Comparison of ENCODE assay signal across 1 cellular context in the genomic region with DNA sequence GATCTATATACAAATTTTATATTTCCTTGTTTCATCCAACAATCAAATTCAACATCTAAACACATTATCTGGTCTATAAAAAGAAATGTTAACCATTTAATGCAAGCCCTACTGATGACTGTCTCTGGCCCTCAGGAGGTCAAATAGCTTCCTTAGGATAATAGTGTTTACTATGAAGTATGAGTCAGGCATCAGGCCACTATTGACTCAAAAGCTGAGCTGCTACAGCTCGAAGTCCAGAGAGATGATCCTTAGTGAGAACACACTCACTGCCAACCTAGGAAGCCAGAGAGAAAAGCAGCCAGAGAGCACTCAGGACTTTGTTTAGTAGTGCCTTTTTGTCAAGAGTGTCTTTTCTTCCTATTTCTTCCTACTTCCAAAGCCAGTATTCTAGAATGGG.
TF ChIP-seq lines count a peak whose summit lies in the region.

No MANE protein-coding gene starts in this region.

TF ChIP-seq in HepG2, 621 proteins besides CTCF, POLR2A, EP300 and RAD21 (continued from another document and continues in another):
- TF ChIP-seq, protein P1, sequence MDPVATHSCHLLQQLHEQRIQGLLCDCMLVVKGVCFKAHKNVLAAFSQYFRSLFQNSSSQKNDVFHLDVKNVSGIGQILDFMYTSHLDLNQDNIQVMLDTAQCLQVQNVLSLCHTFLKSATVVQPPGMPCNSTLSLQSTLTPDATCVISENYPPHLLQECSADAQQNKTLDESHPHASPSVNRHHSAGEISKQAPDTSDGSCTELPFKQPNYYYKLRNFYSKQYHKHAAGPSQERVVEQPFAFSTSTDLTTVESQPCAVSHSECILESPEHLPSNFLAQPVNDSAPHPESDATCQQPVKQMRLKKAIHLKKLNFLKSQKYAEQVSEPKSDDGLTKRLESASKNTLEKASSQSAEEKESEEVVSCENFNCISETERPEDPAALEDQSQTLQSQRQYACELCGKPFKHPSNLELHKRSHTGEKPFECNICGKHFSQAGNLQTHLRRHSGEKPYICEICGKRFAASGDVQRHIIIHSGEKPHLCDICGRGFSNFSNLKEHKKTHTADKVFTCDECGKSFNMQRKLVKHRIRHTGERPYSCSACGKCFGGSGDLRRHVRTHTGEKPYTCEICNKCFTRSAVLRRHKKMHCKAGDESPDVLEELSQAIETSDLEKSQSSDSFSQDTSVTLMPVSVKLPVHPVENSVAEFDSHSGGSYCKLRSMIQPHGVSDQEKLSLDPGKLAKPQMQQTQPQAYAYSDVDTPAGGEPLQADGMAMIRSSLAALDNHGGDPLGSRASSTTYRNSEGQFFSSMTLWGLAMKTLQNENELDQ (CRISPR knock-in tag; IDR thresholded peaks at IDR 0.05; ENCODE audit: borderline replicate concordance), result no peak
- TF ChIP-seq ZNF382 (CRISPR knock-in tag; IDR thresholded peaks at IDR 0.05; ENCODE audit: borderline replicate concordance) (no peak), BRF2 (CRISPR knock-in tag; IDR thresholded peaks at IDR 0.05) (no peak), ZKSCAN8 (CRISPR knock-in tag; IDR thresholded peaks at IDR 0.05; ENCODE audit: borderline replicate concordance) (no peak; the same call in 1 of the 2 replicates), ZBTB1 (CRISPR knock-in tag; IDR thresholded peaks at IDR 0.05; ENCODE audit: borderline replicate concordance) (no peak), RARG (CRISPR knock-in tag; IDR thresholded peaks at IDR 0.05; ENCODE audit: low read depth) (no peak), RCOR2 (CRISPR knock-in tag; IDR thresholded peaks at IDR 0.05) (peak; percentile 49; the same call in 1 of the 2 replicates), ZNF724P (CRISPR knock-in tag; IDR thresholded peaks at IDR 0.05; ENCODE audit: borderline replicate concordance) (no peak), ZSCAN29 (CRISPR knock-in tag; conservative IDR thresholded peaks at IDR 0.05) (no peak), ZNF256 (CRISPR knock-in tag; conservative IDR thresholded peaks at IDR 0.05) (no peak), ZBTB7A (CRISPR knock-in tag; IDR thresholded peaks at IDR 0.05) (no peak), MXD3 (CRISPR knock-in tag; IDR thresholded peaks at IDR 0.05) (no peak), NFE2 (CRISPR knock-in tag; IDR thresholded peaks at IDR 0.05) (no peak), KIAA2018 (CRISPR knock-in tag; IDR thresholded peaks at IDR 0.05; ENCODE audit: borderline replicate concordance) (no peak), ZFP36L1 (CRISPR knock-in tag; IDR thresholded peaks at IDR 0.05) (no peak), GFI1 (CRISPR knock-in tag; IDR thresholded peaks at IDR 0.05; ENCODE audit: borderline replicate concordance) (peak; percentile 60), HDAC6 (IDR thresholded peaks at IDR 0.05; ENCODE audit: low read depth, low read length) (no peak), HOMEZ (CRISPR knock-in tag; IDR thresholded peaks at IDR 0.05; ENCODE audit: low read depth) (peak; percentile 94), ASH2L (IDR thresholded peaks at IDR 0.05; ENCODE audit: insufficient read length, low read depth, low read length) (peak; percentile 82), ZNF530 (CRISPR knock-in tag; IDR thresholded peaks at IDR 0.05; ENCODE audit: low read depth) (no peak), CENPX (CRISPR knock-in tag; IDR thresholded peaks at IDR 0.05) (no peak), SMAD3 (CRISPR knock-in tag; IDR thresholded peaks at IDR 0.05) (peak; percentile 49; the same call in 1 of the 2 replicates), POGZ (CRISPR knock-in tag; IDR thresholded peaks at IDR 0.05) (peak; percentile 80), TARDBP (CRISPR knock-in tag; IDR thresholded peaks at IDR 0.05) (peak; percentile 80), THAP11 (CRISPR knock-in tag; IDR thresholded peaks at IDR 0.05) (no peak), NCOA5 (CRISPR knock-in tag; IDR thresholded peaks at IDR 0.05) (no peak), ZSCAN30 (CRISPR knock-in tag; IDR thresholded peaks at IDR 0.05) (no peak), SP2 (CRISPR knock-in tag; IDR thresholded peaks at IDR 0.05) (no peak), ZNF44 (CRISPR knock-in tag; IDR thresholded peaks at IDR 0.05) (no peak), ELF4 (CRISPR knock-in tag; IDR thresholded peaks at IDR 0.05; ENCODE audit: borderline replicate concordance) (no peak)
- TF ChIP-seq, protein P2, sequence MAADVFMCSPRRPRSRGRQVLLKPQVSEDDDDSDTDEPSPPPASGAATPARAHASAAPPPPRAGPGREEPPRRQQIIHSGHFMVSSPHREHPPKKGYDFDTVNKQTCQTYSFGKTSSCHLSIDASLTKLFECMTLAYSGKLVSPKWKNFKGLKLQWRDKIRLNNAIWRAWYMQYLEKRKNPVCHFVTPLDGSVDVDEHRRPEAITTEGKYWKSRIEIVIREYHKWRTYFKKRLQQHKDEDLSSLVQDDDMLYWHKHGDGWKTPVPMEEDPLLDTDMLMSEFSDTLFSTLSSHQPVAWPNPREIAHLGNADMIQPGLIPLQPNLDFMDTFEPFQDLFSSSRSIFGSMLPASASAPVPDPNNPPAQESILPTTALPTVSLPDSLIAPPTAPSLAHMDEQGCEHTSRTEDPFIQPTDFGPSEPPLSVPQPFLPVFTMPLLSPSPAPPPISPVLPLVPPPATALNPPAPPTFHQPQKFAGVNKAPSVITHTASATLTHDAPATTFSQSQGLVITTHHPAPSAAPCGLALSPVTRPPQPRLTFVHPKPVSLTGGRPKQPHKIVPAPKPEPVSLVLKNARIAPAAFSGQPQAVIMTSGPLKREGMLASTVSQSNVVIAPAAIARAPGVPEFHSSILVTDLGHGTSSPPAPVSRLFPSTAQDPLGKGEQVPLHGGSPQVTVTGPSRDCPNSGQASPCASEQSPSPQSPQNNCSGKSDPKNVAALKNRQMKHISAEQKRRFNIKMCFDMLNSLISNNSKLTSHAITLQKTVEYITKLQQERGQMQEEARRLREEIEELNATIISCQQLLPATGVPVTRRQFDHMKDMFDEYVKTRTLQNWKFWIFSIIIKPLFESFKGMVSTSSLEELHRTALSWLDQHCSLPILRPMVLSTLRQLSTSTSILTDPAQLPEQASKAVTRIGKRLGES (CRISPR knock-in tag; IDR thresholded peaks at IDR 0.05; ENCODE audit: borderline replicate concordance), result no peak
- TF ChIP-seq, protein P3, sequence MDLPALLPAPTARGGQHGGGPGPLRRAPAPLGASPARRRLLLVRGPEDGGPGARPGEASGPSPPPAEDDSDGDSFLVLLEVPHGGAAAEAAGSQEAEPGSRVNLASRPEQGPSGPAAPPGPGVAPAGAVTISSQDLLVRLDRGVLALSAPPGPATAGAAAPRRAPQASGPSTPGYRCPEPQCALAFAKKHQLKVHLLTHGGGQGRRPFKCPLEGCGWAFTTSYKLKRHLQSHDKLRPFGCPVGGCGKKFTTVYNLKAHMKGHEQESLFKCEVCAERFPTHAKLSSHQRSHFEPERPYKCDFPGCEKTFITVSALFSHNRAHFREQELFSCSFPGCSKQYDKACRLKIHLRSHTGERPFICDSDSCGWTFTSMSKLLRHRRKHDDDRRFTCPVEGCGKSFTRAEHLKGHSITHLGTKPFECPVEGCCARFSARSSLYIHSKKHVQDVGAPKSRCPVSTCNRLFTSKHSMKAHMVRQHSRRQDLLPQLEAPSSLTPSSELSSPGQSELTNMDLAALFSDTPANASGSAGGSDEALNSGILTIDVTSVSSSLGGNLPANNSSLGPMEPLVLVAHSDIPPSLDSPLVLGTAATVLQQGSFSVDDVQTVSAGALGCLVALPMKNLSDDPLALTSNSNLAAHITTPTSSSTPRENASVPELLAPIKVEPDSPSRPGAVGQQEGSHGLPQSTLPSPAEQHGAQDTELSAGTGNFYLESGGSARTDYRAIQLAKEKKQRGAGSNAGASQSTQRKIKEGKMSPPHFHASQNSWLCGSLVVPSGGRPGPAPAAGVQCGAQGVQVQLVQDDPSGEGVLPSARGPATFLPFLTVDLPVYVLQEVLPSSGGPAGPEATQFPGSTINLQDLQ (CRISPR knock-in tag; IDR thresholded peaks at IDR 0.05), result no peak
- TF ChIP-seq, protein P4, sequence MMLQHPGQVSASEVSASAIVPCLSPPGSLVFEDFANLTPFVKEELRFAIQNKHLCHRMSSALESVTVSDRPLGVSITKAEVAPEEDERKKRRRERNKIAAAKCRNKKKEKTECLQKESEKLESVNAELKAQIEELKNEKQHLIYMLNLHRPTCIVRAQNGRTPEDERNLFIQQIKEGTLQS (CRISPR knock-in tag; IDR thresholded peaks at IDR 0.05), result peak; percentile 93
